ENCODE assay signal across 22 cellular contexts in the genomic region with DNA sequence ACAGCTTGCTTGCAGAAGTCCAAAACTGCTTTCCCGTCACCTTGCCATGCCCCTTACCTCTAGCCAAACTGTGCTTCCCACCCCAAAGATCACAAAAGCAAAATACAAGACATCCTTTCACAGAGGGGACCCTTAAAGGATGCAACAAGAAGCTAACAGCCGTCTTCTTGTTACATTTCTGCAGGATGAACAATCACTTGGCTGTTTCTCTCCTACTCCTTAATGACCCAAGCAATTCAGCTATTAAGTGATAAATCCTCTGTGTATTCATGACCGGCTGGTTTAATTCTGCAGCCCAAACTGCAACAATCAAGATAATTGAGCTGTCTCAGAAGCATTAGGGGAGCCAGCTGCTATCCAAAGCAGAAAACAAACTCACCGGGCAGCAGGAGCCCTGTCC.
"Had no signal": no experiment of that assay in that cellular context is flagged by ENCODE, and none has a peak within 500 bp of the region (broad histone marks: within the 10 kb centered on the region; RNA-seq: fewer than 3 reads in every experiment).

No MANE protein-coding gene starts in this region.

- H3K27ac Mint-ChIP-seq: activated CD8-positive, alpha-beta memory T cell treated with anti-CD3 and anti-CD28 coated beads, Interleukin-2, amount 10 ng/mL, durations not matched to agents 7 days and 5 days; activated naive CD4-positive, alpha-beta T cell treated with anti-CD3 and anti-CD28 coated beads for 36 hours; activated naive CD8-positive, alpha-beta T cell treated with anti-CD3 and anti-CD28 coated beads, Interleukin-2, amount 50 U/mL, for 24 hours; activated T-helper 2 cell treated with anti-CD3 and anti-CD28 coated beads, Interferon-gamma antibody, Interleukin-2, Interleukin-4, amounts not matched to agents 10 μg/mL and 5 μg/mL and 100 μg/mL, durations not matched to agents 14 hours and 24 hours and 36 hours; dendritic cell treated with granulocyte-macrophage colony-stimulating factor and Interleukin-4, amounts not matched to agents 40 ng/mL and 50 ng/mL, for 4 days; natural killer cell; stimulated activated naive CD8-positive, alpha-beta T cell treated with anti-CD3 and anti-CD28 coated beads, Interleukin-15, Interleukin-2, amounts not matched to agents 100 ng/mL and 50 ng/mL, for 24 hours had no signal

- H3K9me3 ChIP-seq: right lobe of liver, suprapubic skin, upper lobe of left lung had no signal

- H3K4me3 Mint-ChIP-seq: activated CD8-positive, alpha-beta memory T cell treated with anti-CD3 and anti-CD28 coated beads, Interleukin-2, amount 10 ng/mL, durations not matched to agents 7 days and 5 days; activated naive CD4-positive, alpha-beta T cell treated with anti-CD3 and anti-CD28 coated beads for 36 hours; activated naive CD8-positive, alpha-beta T cell treated with anti-CD3 and anti-CD28 coated beads, Interleukin-2, amount 50 U/mL, for 24 hours; dendritic cell treated with granulocyte-macrophage colony-stimulating factor and Interleukin-4, amounts not matched to agents 40 ng/mL and 50 ng/mL, for 4 days; natural killer cell; stimulated activated naive CD8-positive, alpha-beta T cell treated with anti-CD3 and anti-CD28 coated beads, Interleukin-15, Interleukin-2, amounts not matched to agents 100 ng/mL and 50 ng/mL, for 24 hours had no signal

- H3K36me3 ChIP-seq: right lobe of liver, suprapubic skin, upper lobe of left lung had no signal

- H3K27ac ChIP-seq: foreskin keratinocyte, right lobe of liver, suprapubic skin, upper lobe of left lung had no signal

- H3K4me1 Mint-ChIP-seq: activated CD8-positive, alpha-beta memory T cell treated with anti-CD3 and anti-CD28 coated beads, Interleukin-2, amount 10 ng/mL, durations not matched to agents 7 days and 5 days; activated naive CD8-positive, alpha-beta T cell treated with anti-CD3 and anti-CD28 coated beads, Interleukin-2, amount 50 U/mL, for 24 hours; natural killer cell had no signal

- H3K4me1 ChIP-seq: right lobe of liver, suprapubic skin, upper lobe of left lung had no signal

- H3K36me3 Mint-ChIP-seq: activated CD8-positive, alpha-beta memory T cell treated with anti-CD3 and anti-CD28 coated beads, Interleukin-2, amount 10 ng/mL, durations not matched to agents 7 days and 5 days; natural killer cell had no signal

- H3K4me3 ChIP-seq: right lobe of liver, smooth muscle cell, suprapubic skin, upper lobe of left lung had no signal

- DNase-seq: activated CD4-positive, alpha-beta T cell treated with anti-CD3 and anti-CD28 coated beads for 1 hour; activated CD4-positive, alpha-beta T cell treated with anti-CD3 and anti-CD28 coated beads, Interleukin-2, amount 50 U/mL, for 4 hours; activated CD8-positive, alpha-beta memory T cell treated with anti-CD3 and anti-CD28 coated beads, Interleukin-2, amount 10 ng/mL, durations not matched to agents 7 days and 5 days; activated naive CD4-positive, alpha-beta T cell treated with anti-CD3 and anti-CD28 coated beads for 36 hours; activated naive CD8-positive, alpha-beta T cell treated with anti-CD3 and anti-CD28 coated beads, Interleukin-2, amount 50 U/mL, for 24 hours; activated T-cell treated with anti-CD3 and anti-CD28 coated beads, Interleukin-2, amount 50 U/mL, for 1 hour; aorta; effector memory CD4-positive, alpha-beta T cell; foreskin keratinocyte; mesendoderm; natural killer cell; right lobe of liver; stimulated activated CD4-positive, alpha-beta T cell treated with anti-CD3 and anti-CD28 coated beads, Interleukin-4, amount 100 ng/mL, for 4 hours; stimulated activated CD8-positive, alpha-beta memory T cell treated with anti-CD3 and anti-CD28 coated beads, Interleukin-4, amount 100 ng/mL, for 48 hours; T-helper 9 cell; upper lobe of left lung had no signal

- H3K27me3 ChIP-seq: foreskin keratinocyte, suprapubic skin, upper lobe of left lung had no signal

- FAIRE-seq: bronchial epithelial cell had no signal

- ATAC-seq: activated CD8-positive, alpha-beta memory T cell treated with anti-CD3 and anti-CD28 coated beads, Interleukin-2, amount 10 ng/mL, durations not matched to agents 7 days and 5 days; activated naive CD8-positive, alpha-beta T cell treated with anti-CD3 and anti-CD28 coated beads, Interleukin-2, amount 50 U/mL, for 24 hours; foreskin keratinocyte; natural killer cell; right lobe of liver had no signal

- H3K9me3 Mint-ChIP-seq: activated naive CD4-positive, alpha-beta T cell treated with anti-CD3 and anti-CD28 coated beads for 36 hours; activated naive CD8-positive, alpha-beta T cell treated with anti-CD3 and anti-CD28 coated beads, Interleukin-2, amount 50 U/mL, for 24 hours; activated T-helper 2 cell treated with anti-CD3 and anti-CD28 coated beads, Interferon-gamma antibody, Interleukin-2, Interleukin-4, amounts not matched to agents 10 μg/mL and 5 μg/mL and 100 μg/mL, durations not matched to agents 14 hours and 24 hours and 36 hours; dendritic cell treated with granulocyte-macrophage colony-stimulating factor and Interleukin-4, amounts not matched to agents 40 ng/mL and 50 ng/mL, for 4 days; natural killer cell; stimulated activated naive CD8-positive, alpha-beta T cell treated with anti-CD3 and anti-CD28 coated beads, Interleukin-15, Interleukin-2, amounts not matched to agents 100 ng/mL and 50 ng/mL, for 24 hours had no signal
